Comparison of ENCODE assay signal across 8 cellular contexts in genomic region chr1:156020293-156021086, GRCh38. TPM values are rescaled to one million over a fixed set of nuclear protein-coding genes. Genes with fewer than 3 reads are reported as not detected.
DNase-seq lines count a peak whose midpoint lies in the region; ATAC-seq and TF ChIP-seq lines count a peak whose summit lies in the region.

Gene SSR2 (minus strand): TSS chr1:156020951. CDS start chr1:156020167, 784 bp downstream.

- no peaks in the 10 kb centered on the region for H3K9me2 ChIP-seq in MM.1S (replicated peaks; ENCODE audit: insufficient read depth, low read length)

- WGBS in gastroesophageal sphincter (ENCODE audit: low coverage in 1 of 2), 2 donors = 1 to 3% methylated on average over 10 to 16 of the region's 44 CpGs

- TF ChIP-seq POLR2A in gastroesophageal sphincter (IDR thresholded peaks at IDR 0.05) = peak in 1 of 2 donors; percentile 39

- H3K27ac ChIP-seq in MM.1S (ENCODE audit: low read length) (peak within 1 kb of the TSS; percentile 3; the same call in 1 of the 2 replicates), SJCRH30 (no peak within 1 kb of the TSS), gastroesophageal sphincter (peak within 1 kb of the TSS; percentile 59 to 92 (median 90))

- H3K4me2 ChIP-seq in MM.1S (ENCODE audit: low read depth, low read length) = peak within 1 kb of the TSS; percentile 78

- H2AFZ ChIP-seq in MM.1S (ENCODE audit: low read length) = peak within 1 kb of the TSS; percentile 76

- H3F3A ChIP-seq in MM.1S (ENCODE audit: insufficient read depth, low read length) = peaks cover 11% of the 10 kb centered on the region; the same call in 1 of the 2 replicates

- H3K27me3 ChIP-seq in H7 (ENCODE audit: control insufficient read depth, insufficient read depth, low read length) (no peaks in the 10 kb centered on the region; the same call in 1 of the 2 replicates), MM.1S (replicated peaks; ENCODE audit: insufficient read depth, low read length) (no peaks in the 10 kb centered on the region), SJCRH30 (no peaks in the 10 kb centered on the region), gastroesophageal sphincter (no peaks in the 10 kb centered on the region)

- H3K4me3 ChIP-seq in H7 (ENCODE audit: insufficient read depth, low read depth, low read length) (peak within 1 kb of the TSS; percentile 61), MM.1S (ENCODE audit: low read length) (peak within 1 kb of the TSS; percentile 80), SJCRH30 (peak within 1 kb of the TSS; percentile 63), gastroesophageal sphincter (peak within 1 kb of the TSS; percentile 61 to 83)

- DNase-seq in ELR (ENCODE audit: low read depth) = peak; percentile 96
- peak; percentile 93 for DNase-seq in H7
- DNase-seq in MM.1S = peak; percentile 98
- peak; percentile 87 to 93 for DNase-seq in SJCRH30
- DNase-seq in activated naive CD4-positive, alpha-beta T cell treated with Interleukin-2 at 50 U/mL for 16 hours = peak; percentile 86
- DNase-seq in non-pigmented ciliary epithelial cell (ENCODE audit: low read depth) = peak; percentile 76
- DNase-seq in superior temporal gyrus (ENCODE audit: extremely low spot score) = peak; percentile 99

- peaks cover 10% of the 10 kb centered on the region for H3K36me3 ChIP-seq in H7 (replicated peaks; ENCODE audit: control insufficient read depth, insufficient read depth, low read length)
- peaks cover 8% of the 10 kb centered on the region; the same call in 1 of the 2 replicates for H3K36me3 ChIP-seq in MM.1S (replicated peaks; ENCODE audit: insufficient read depth, low read length)
- H3K36me3 ChIP-seq in SJCRH30 = peaks cover 29% of the 10 kb centered on the region
- peaks cover 0 to 43% of the 10 kb centered on the region in 2 donors for H3K36me3 ChIP-seq in gastroesophageal sphincter

- TF ChIP-seq EP300 in gastroesophageal sphincter (IDR thresholded peaks at IDR 0.05) = no peak

- ATAC-seq in gastroesophageal sphincter = peak; percentile 98

- H3K9ac ChIP-seq in MM.1S (ENCODE audit: low read length) = peak within 1 kb of the TSS; percentile 76

- peaks cover 50% of the 10 kb centered on the region for H3K79me2 ChIP-seq in MM.1S (ENCODE audit: low read length)

- H3K9me3 ChIP-seq in MM.1S (replicated peaks; ENCODE audit: insufficient read depth, low read length) (no peaks in the 10 kb centered on the region), SJCRH30 (replicated peaks) (no peaks in the 10 kb centered on the region), gastroesophageal sphincter (no peaks in the 10 kb centered on the region)

- H4K20me1 ChIP-seq in MM.1S (ENCODE audit: insufficient read depth, low read length) = no peaks in the 10 kb centered on the region

- TF ChIP-seq CTCF in MM.1S (IDR thresholded peaks at IDR 0.05; ENCODE audit: low read length) (no peak; the same call in 1 of the 2 replicates), gastroesophageal sphincter (IDR thresholded peaks at IDR 0.05) (no peak)

- H3K4me1 ChIP-seq in MM.1S (ENCODE audit: low read length) (peaks cover 7% of the 10 kb centered on the region; the same call in 1 of the 2 replicates), SJCRH30 (no peaks in the 10 kb centered on the region), gastroesophageal sphincter (peaks cover 0 to 25% (median 5%) of the 10 kb centered on the region in 3 donors)

RNA-seq across cellular contexts. Expression of gene SSR2, which starts in this region (rescaled TPM):
- total RNA-seq in H7 (2014; rRNA removed; shearing (Covaris generic)) = 427 and 445 TPM in 2 replicates
- total RNA-seq in SJCRH30 (2014; rRNA removed; shearing (Covaris generic)) = 170 and 183 TPM in 2 replicates
- total RNA-seq in gastroesophageal sphincter = 100 to 1,000 TPM; 103 to 157 (median 146) TPM
